ENCODE assay signal across 38 cellular contexts in the genomic region with DNA sequence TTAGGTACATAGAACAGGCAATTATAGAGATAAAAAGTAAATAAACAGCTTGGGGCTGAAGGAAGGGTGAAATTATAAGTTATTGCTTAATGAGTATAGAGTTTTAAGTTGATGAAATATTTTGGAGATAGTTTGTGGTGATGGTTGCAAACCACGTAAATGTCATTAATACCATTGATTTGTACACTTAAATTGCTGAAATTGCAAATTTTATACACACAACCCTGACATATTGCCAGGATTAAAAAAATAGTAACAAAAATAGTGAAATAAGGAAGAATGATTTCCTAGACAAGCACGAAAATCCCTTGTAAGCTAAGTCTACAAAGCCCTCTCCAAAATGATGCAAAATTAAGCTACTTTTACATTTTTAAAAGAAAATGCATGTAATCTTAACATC. TPM values are rescaled to one million over a fixed set of nuclear protein-coding genes. Genes with fewer than 3 reads are reported as not detected.
"Had no signal": no experiment of that assay in that cellular context is flagged by ENCODE, and none has a peak within 500 bp of the region (broad histone marks: within the 10 kb centered on the region; RNA-seq: fewer than 3 reads in every experiment).

No MANE protein-coding gene starts in this region.

- H3K36me3 ChIP-seq: MG63 had no signal

- DNase-seq: MG63, MM.1S, MV-4-11, NCI-H1048, NCI-H1092, NCI-H1092 treated with DMSO at 0.1 percent for 48 hours, NCI-H1105, NCI-H1105 treated with DMSO at 0.1 percent for 48 hours, NCI-H1417, NCI-H1417 treated with DMSO at 0.1 percent for 48 hours, NCI-H1436, NCI-H1436 treated with DMSO at 0.1 percent for 48 hours, NCI-H146, NCI-H1694, NCI-H1694 treated with DMSO at 0.1 percent for 48 hours, NCI-H187, NCI-H187 treated with DMSO at 0.1 percent for 48 hours, NCI-H1930, NCI-H2029, NCI-H2029 treated with DMSO at 0.1 percent for 48 hours, NCI-H2081, NCI-H2081 treated with DMSO at 0.1 percent for 48 hours, NCI-H2107, NCI-H2171, NCI-H2171 treated with DMSO at 0.1 percent for 48 hours, NCI-H2227 treated with DMSO at 0.1 percent for 48 hours, NCI-H226, NCI-H345, NCI-H446, NCI-H446 treated with DMSO at 0.1 percent for 48 hours, NCI-H510A, NCI-H510A treated with DMSO at 0.1 percent for 48 hours, NCI-H524, NCI-H524 treated with DMSO at 0.1 percent for 48 hours, NCI-H526 had no signal

- H3K4me3 ChIP-seq: MG63 had no signal

- H3K9me3 ChIP-seq: MG63 had no signal

RNA-seq across cellular contexts. Expression of a gene that starts 46.2 kb away (rescaled TPM):
- total RNA-seq: LHCN-M2, M059J, MCF 10A had no signal
